Comparison of ENCODE assay signal across 27 cellular contexts in the genomic region with DNA sequence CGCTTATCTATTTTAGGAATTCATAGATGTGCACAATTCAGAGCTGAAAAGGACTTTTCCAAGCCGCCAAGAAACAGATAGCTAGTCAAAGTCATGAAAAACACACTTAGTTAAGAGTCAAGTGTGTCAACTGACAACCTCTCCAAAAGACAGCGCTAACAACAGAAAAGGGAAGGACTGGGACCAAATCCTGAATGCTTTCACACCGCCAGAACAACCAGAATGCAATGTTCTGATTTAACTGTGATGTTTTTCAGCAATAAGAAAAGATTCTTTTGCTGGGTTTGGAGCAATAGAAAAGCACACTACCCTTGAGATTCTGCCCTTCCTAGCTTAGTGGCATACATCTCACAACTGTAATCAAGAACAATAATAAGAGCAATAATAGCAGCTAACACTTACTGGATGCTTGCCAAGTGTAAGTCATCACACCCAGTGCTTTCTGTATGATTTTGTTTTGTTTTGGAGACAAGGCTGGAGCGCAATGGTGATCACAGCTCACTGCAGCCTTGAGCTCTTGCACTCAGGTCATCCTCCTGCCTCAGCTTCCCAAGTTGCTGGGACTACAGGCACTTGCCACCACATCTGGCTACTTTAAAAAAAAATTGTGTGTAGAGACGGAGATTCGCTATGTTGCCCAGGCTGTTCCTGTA. TPM values are rescaled to one million over a fixed set of nuclear protein-coding genes. Genes with fewer than 3 reads are reported as not detected.
DNase-seq lines count a peak whose midpoint lies in the region; ATAC-seq, FAIRE-seq and TF ChIP-seq lines count a peak whose summit lies in the region.
"Had no signal": no experiment of that assay in that cellular context is flagged by ENCODE, and none has a peak within 500 bp of the region (broad histone marks: within the 10 kb centered on the region; RNA-seq: fewer than 3 reads in every experiment).

No MANE protein-coding gene starts in this region.

- WGBS in ovary, 3 donors: 80 to 89% (median 83%) methylated on average over 7 of the region's 7 CpGs

- H3K36me3 ChIP-seq in ovary: no peaks in the 10 kb centered on the region

- no peak overlapping the region for H3K4me3 Mint-ChIP-seq in brain
- H3K4me3 Mint-ChIP-seq: CD8-positive, alpha-beta memory T cell; IgD-negative memory B cell; nephron; stimulated activated naive CD8-positive, alpha-beta T cell treated with anti-CD3 and anti-CD28 coated beads, Interleukin-15, amount 100 ng/mL, for 72 hours had no signal

- H3K27me3 Mint-ChIP-seq in brain: peaks cover 3% of the 10 kb centered on the region
- H3K27me3 Mint-ChIP-seq: CD8-positive, alpha-beta memory T cell; IgD-negative memory B cell; stimulated activated naive CD8-positive, alpha-beta T cell treated with anti-CD3 and anti-CD28 coated beads, Interleukin-15, amount 100 ng/mL, for 72 hours had no signal

- H3K36me3 Mint-ChIP-seq in brain: peaks cover 90% of the 10 kb centered on the region

- no peaks in the 10 kb centered on the region for H3K9me3 Mint-ChIP-seq in brain
- H3K9me3 Mint-ChIP-seq: CD8-positive, alpha-beta memory T cell; IgD-negative memory B cell; nephron; stimulated activated naive CD8-positive, alpha-beta T cell treated with anti-CD3 and anti-CD28 coated beads, Interleukin-15, amount 100 ng/mL, for 72 hours had no signal

- TF ChIP-seq EP300 in ovary (IDR thresholded peaks at IDR 0.05): no peak

- peak overlapping the region in 4 of 5 experiments; percentile 53 to 90 (median 61) for H3K27ac Mint-ChIP-seq in brain
- H3K27ac Mint-ChIP-seq: IgD-negative memory B cell had no signal

- no peak for TF ChIP-seq CTCF in brain (conservative IDR thresholded peaks at IDR 0.05)
- TF ChIP-seq CTCF in ovary (IDR thresholded peaks at IDR 0.05): no peak

- no peaks in the 10 kb centered on the region for H3K27me3 ChIP-seq in ovary
- H3K27me3 ChIP-seq: ascending aorta, heart right ventricle, Peyer's patch, upper lobe of left lung had no signal

- TF ChIP-seq POLR2A in H54 (IDR thresholded peaks at IDR 0.05; ENCODE audit: low read depth, low read length) (no peak), ovary (IDR thresholded peaks at IDR 0.05) (no peak)

- intact Hi-C loops in ovary (cut with DNase I): no loop called here

- no peak overlapping the region for H3K27ac ChIP-seq in ovary
- H3K27ac ChIP-seq: ascending aorta, heart right ventricle, Peyer's patch, prostate gland, upper lobe of left lung had no signal

- no peaks in the 10 kb centered on the region for H3K4me1 ChIP-seq in ovary (ENCODE audit: insufficient read depth)
- H3K4me1 ChIP-seq: ascending aorta, prostate gland, upper lobe of left lung had no signal

- no peak for ATAC-seq in GM19023 (IDR thresholded peaks at IDR 0.05; ENCODE audit: unreplicated experiment)
- ATAC-seq in HG02885 (IDR thresholded peaks at IDR 0.05; ENCODE audit: poor library complexity, unreplicated experiment): no peak
- ATAC-seq: left lobe of liver; stimulated activated naive CD8-positive, alpha-beta T cell treated with anti-CD3 and anti-CD28 coated beads, Interleukin-15, amount 100 ng/mL, for 72 hours had no signal

- H3K4me1 Mint-ChIP-seq in brain: peaks cover 29% of the 10 kb centered on the region
- H3K4me1 Mint-ChIP-seq: nephron; stimulated activated naive CD8-positive, alpha-beta T cell treated with anti-CD3 and anti-CD28 coated beads, Interleukin-15, amount 100 ng/mL, for 72 hours had no signal

- no peaks in the 10 kb centered on the region for H3K9me3 ChIP-seq in ovary
- H3K9me3 ChIP-seq: ascending aorta, heart right ventricle, Peyer's patch, prostate gland, upper lobe of left lung had no signal

- DNase-seq in H54 (ENCODE audit: insufficient read length, low spot score) (no peak), NCI-H1105 treated with DMSO at 0.1 percent for 48 hours (lab: John Stamatoyannopoulos, UW) (peak; percentile 78), medulla oblongata (ENCODE audit: extremely low spot score) (peak; percentile 59), ovary (no peak)
- DNase-seq: activated CD4-positive, alpha-beta T cell treated with anti-CD3 and anti-CD28 coated beads, Interleukin-2, amount 50 U/mL, for 4 hours; activated gamma-delta T cell treated with Interleukin-2 at 50 U/mL for 16 hours; CD8-positive, alpha-beta memory T cell; DND-41; GOT3; heart right ventricle; NCI-H2171; NK-92 treated with Interleukin-12 subunit alpha and Interleukin-12 subunit beta, amount 100 ng/mL, for 24 hours; Peyer's patch; stimulated activated CD4-positive, alpha-beta T cell treated with anti-CD3 and anti-CD28 coated beads, Interleukin-4, amount 100 ng/mL, for 24 hours; stimulated activated naive CD8-positive, alpha-beta T cell treated with anti-CD3 and anti-CD28 coated beads, Interleukin-15, amount 100 ng/mL, for 72 hours; T-helper 2 cell; upper lobe of left lung had no signal

- no peak overlapping the region for H3K4me3 ChIP-seq in ovary
- H3K4me3 ChIP-seq: ascending aorta, heart right ventricle, Peyer's patch, prostate gland, smooth muscle cell, upper lobe of left lung had no signal

- peak; percentile 61 for FAIRE-seq in H54 (lab: Jason Lieb, UNC)
- FAIRE-seq: colon had no signal

RNA-seq across cellular contexts. Expression of a gene that starts 33.9 kb away (rescaled TPM):
- polyA plus RNA-seq in brain (ENCODE audit: insufficient read depth, low read depth, low replicate concordance) (117 TPM), ovary (10 to 100 TPM; 17.1 to 28.0 TPM)
- total RNA-seq in ovary: 10 to 100 TPM in 5 of 7 donors, 1 to 10 TPM in 2; 4.2 to 31.0 (median 23.0) TPM
- polyA plus RNA-seq: CD8-positive, alpha-beta memory T cell; IgD-negative memory B cell had no signal

Comparison
In these comparisons a context has a peak if more than half of its experiments do, and no peak if none do; other contexts are left out.
1. DNase-seq: peak in NCI-H1105 treated with DMSO at 0.1 percent for 48 hours (single experiment) and medulla oblongata (single experiment); none in H54 (single experiment) and ovary (0 of 5).